Comparison of ENCODE assay signal across 15 cellular contexts in genomic region chr15:54582863-54583643, GRCh38.
A peak's percentile ranks its signal among the peaks of the same experiment; 100 is the strongest.
DNase-seq lines count a peak whose midpoint lies in the region; ATAC-seq and TF ChIP-seq lines count a peak whose summit lies in the region.
"Had no signal": no experiment of that assay in that cellular context is flagged by ENCODE, and none has a peak within 500 bp of the region (broad histone marks: within the 10 kb centered on the region; RNA-seq: fewer than 3 reads in every experiment).

No MANE protein-coding gene starts in this region.

- ATAC-seq in GM21723 (IDR thresholded peaks at IDR 0.05; ENCODE audit: unreplicated experiment): peak; percentile 78
- peak; percentile 69 for ATAC-seq in HG03066 (IDR thresholded peaks at IDR 0.05; ENCODE audit: low read depth, unreplicated experiment)
- ATAC-seq in natural killer cell: no peak
- ATAC-seq: naive thymus-derived CD4-positive, alpha-beta T cell; WTC11 had no signal

- no peak overlapping the region for H3K4me3 Mint-ChIP-seq in natural killer cell
- H3K4me3 Mint-ChIP-seq: naive thymus-derived CD4-positive, alpha-beta T cell; WTC11 had no signal

- no peaks in the 10 kb centered on the region for H3K27me3 ChIP-seq in thyroid gland
- H3K27me3 ChIP-seq: colonic mucosa had no signal

- H3K4me3 ChIP-seq in coronary artery (no peak overlapping the region), thyroid gland (replicated peaks in 1 of 3) (no peak overlapping the region)
- H3K4me3 ChIP-seq: colonic mucosa, lung had no signal

- H3K27ac ChIP-seq in coronary artery: no peak overlapping the region
- no peak overlapping the region for H3K27ac ChIP-seq in thyroid gland
- H3K27ac ChIP-seq: C4-2B, colonic mucosa, epithelial cell of prostate had no signal

- no peaks in the 10 kb centered on the region for H3K36me3 Mint-ChIP-seq in natural killer cell
- H3K36me3 Mint-ChIP-seq: naive thymus-derived CD4-positive, alpha-beta T cell; WTC11 had no signal

- TF ChIP-seq CTCF in coronary artery (IDR thresholded peaks at IDR 0.05) (no peak), natural killer cell (IDR thresholded peaks at IDR 0.05) (no peak), thyroid gland (IDR thresholded peaks at IDR 0.05) (no peak)

- no peaks in the 10 kb centered on the region for H3K4me1 ChIP-seq in thyroid gland
- H3K4me1 ChIP-seq: colonic mucosa had no signal

- no peaks in the 10 kb centered on the region for H3K27me3 Mint-ChIP-seq in natural killer cell (ENCODE audit: low read depth in 2 of 2)

- H3K27ac Mint-ChIP-seq in natural killer cell: no peak overlapping the region
- H3K27ac Mint-ChIP-seq: naive thymus-derived CD4-positive, alpha-beta T cell; WTC11 had no signal

- DNase-seq in coronary artery (ENCODE audit: low spot score): no peak
- DNase-seq in NCI-H2196 treated with DMSO at 0.1 percent for 48 hours (lab: John Stamatoyannopoulos, UW; ENCODE audit: unreplicated experiment): no peak
- DNase-seq in natural killer cell: no peak
- no peak for DNase-seq in thyroid gland
- DNase-seq: activated gamma-delta T cell; colonic mucosa; naive thymus-derived CD4-positive, alpha-beta T cell; NCI-H748 treated with DMSO at 0.1 percent for 48 hours had no signal

- H3K4me1 Mint-ChIP-seq in natural killer cell: no peaks in the 10 kb centered on the region
- H3K4me1 Mint-ChIP-seq: naive thymus-derived CD4-positive, alpha-beta T cell; WTC11 had no signal

- no peaks in the 10 kb centered on the region for H3K36me3 ChIP-seq in thyroid gland
- H3K36me3 ChIP-seq: colonic mucosa had no signal

- H3K9me3 ChIP-seq in thyroid gland: no peaks in the 10 kb centered on the region
- H3K9me3 ChIP-seq: colonic mucosa had no signal

- intact Hi-C loops in natural killer cell (cut with micrococcal nuclease) (no loop called here), thyroid gland (cut with DNase I) (no loop called here)

- peaks cover 6% of the 10 kb centered on the region in 2 donors for H3K9me3 Mint-ChIP-seq in natural killer cell

- TF ChIP-seq POLR2A in GM19099 (IDR thresholded peaks at IDR 0.05; ENCODE audit: extremely low read depth, insufficient read length, low read depth) (peak; percentile 21), thyroid gland (IDR thresholded peaks at IDR 0.05) (no peak)

- WGBS in thyroid gland, 2 donors: 86 to 90% methylated on average over 7 of the region's 7 CpGs

Comparison
In these comparisons a context has a peak if more than half of its experiments do, and no peak if none do; other contexts are left out.
1. ATAC-seq: peak in GM21723 (single experiment) and HG03066 (single experiment); none in natural killer cell (0 of 3).